Comparison of ENCODE assay signal across 8 cellular contexts in the genomic region with DNA sequence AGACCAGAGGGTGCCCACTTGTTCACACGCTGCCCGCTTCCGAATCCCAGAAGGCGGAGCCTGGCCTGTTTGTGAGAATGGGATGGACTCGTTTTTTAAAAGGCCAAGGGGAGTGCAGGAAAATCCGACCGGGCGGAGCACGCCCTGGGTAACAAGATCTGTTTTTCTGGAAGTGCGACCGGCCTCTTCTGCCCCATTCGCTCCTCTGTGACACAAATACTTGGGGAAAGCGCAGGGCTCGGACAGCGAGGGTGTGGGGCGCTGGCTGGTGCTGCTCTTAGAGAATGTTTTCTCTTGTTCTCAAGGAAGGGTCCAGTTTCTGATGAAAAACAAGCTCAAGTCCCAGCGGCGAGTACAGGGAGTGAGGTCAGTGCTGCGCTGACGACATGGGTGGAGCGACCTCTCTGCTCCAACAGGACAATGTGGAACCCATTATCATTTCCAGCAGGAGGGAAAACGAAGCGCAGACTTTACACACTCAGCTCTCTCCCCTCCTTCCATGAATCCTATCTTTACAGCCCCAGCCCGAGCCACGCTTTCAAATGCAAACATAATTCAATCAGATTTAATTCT. TPM values are rescaled to one million over a fixed set of nuclear protein-coding genes. Genes with fewer than 3 reads are reported as not detected.
DNase-seq lines count a peak whose midpoint lies in the region; ATAC-seq and TF ChIP-seq lines count a peak whose summit lies in the region.

No MANE protein-coding gene starts in this region.

- peak overlapping the region; percentile 8 for H3K27ac ChIP-seq in duodenal mucosa (ENCODE audit: low read depth, low read length)
- peak overlapping the region; percentile 56 to 65 (median 64) for H3K27ac ChIP-seq in thyroid gland

- intact Hi-C loops in thyroid gland (cut with DNase I) = no loop called here

- TF ChIP-seq CTCF in AG10803 (conservative IDR thresholded peaks at IDR 0.05; ENCODE audit: low read length) (no peak; the same call in 1 of the 2 replicates), thyroid gland (IDR thresholded peaks at IDR 0.05) (no peak)

- H3K9ac ChIP-seq in duodenal mucosa (ENCODE audit: low read depth in 1 of 2, low read length in 2 of 2) = peak overlapping the region in 1 of 2 donors; percentile 43

- peaks cover 0 to 4% of the 10 kb centered on the region in 2 donors for H3K4me1 ChIP-seq in duodenal mucosa (ENCODE audit: control insufficient read depth in 1 of 2, insufficient read depth in 2 of 2, low read length in 2 of 2)
- peaks cover 23 to 34% of the 10 kb centered on the region in 2 donors for H3K4me1 ChIP-seq in thyroid gland

- no peaks in the 10 kb centered on the region for H3K36me3 ChIP-seq in duodenal mucosa (ENCODE audit: control insufficient read depth in 1 of 2, insufficient read depth in 2 of 2, low read length in 2 of 2)
- no peaks in the 10 kb centered on the region for H3K36me3 ChIP-seq in thyroid gland

- no peak for ATAC-seq in HG02938 (IDR thresholded peaks at IDR 0.05; ENCODE audit: unreplicated experiment)

- H3K4me3 ChIP-seq in AG10803 (ENCODE audit: low read length) (peak overlapping the region; percentile 61), duodenal mucosa (ENCODE audit: low read depth in 1 of 2, low read length in 2 of 2) (peak overlapping the region; percentile 21 to 44), thyroid gland (replicated peaks in 1 of 3) (peak overlapping the region in 1 of 3 donors; percentile 57)

- WGBS in thyroid gland, 2 donors = 30% methylated on average over 16 to 25 of the region's 25 CpGs

- peak in 1 of 2 donors; percentile 38 for TF ChIP-seq POLR2A in thyroid gland (IDR thresholded peaks at IDR 0.05)

- DNase-seq in AG10803 (ENCODE audit: low read depth) (peak; percentile 86), NCI-H146 (lab: John Stamatoyannopoulos, UW) (peak; percentile 58), lung microvascular endothelial cell (ENCODE audit: low read depth in 2 of 2) (peak; percentile 49 to 89), thyroid gland (peak; percentile 64 to 71), D341Med (ENCODE audit: low spot score) (no peak), NCI-H2029 (lab: John Stamatoyannopoulos, UW) (no peak)

- no peaks in the 10 kb centered on the region for H3K9me3 ChIP-seq in duodenal mucosa (ENCODE audit: control insufficient read depth in 1 of 2, low read length in 2 of 2)
- no peaks in the 10 kb centered on the region for H3K9me3 ChIP-seq in thyroid gland

- H3K27me3 ChIP-seq in duodenal mucosa (ENCODE audit: control insufficient read depth in 1 of 2, insufficient read depth in 2 of 2, low read length in 2 of 2) = peaks cover 11 to 14% of the 10 kb centered on the region in 2 donors
- H3K27me3 ChIP-seq in thyroid gland = no peaks in the 10 kb centered on the region

RNA-seq across cellular contexts. Expression of gene RADIL, which starts 1.3 kb away (rescaled TPM):
- total RNA-seq in lung microvascular endothelial cell (2.0 and 3.2 TPM in 2 replicates), thyroid gland (10 to 100 TPM in 1 of 4 donors, 1 to 10 TPM in 3; 4.9 to 11.1 (median 7.1) TPM)

RNA-seq across cellular contexts. Expression of gene PAPOLB, which starts 20.4 kb away (rescaled TPM):
- total RNA-seq in lung microvascular endothelial cell = under 0.01 TPM in 2 replicates
- 1 to 10 TPM in 1 of 4 donors, under 1 TPM in 3; 0.22 to 1.4 (median 0.37) TPM for total RNA-seq in thyroid gland

Comparison
In these comparisons a context has a peak if more than half of its experiments do, and no peak if none do; other contexts are left out.
1. DNase-seq: peak in AG10803 (single experiment), NCI-H146 (single experiment), lung microvascular endothelial cell (2 of 2) and thyroid gland (2 of 2); none in D341Med (single experiment) and NCI-H2029 (single experiment).